16 cellular contexts compared by ENCODE assay signal in genomic region chr3:134647902-134648760, GRCh38. TPM values are rescaled to one million over a fixed set of nuclear protein-coding genes. Genes with fewer than 3 reads are reported as not detected.
DNase-seq lines count a peak whose midpoint lies in the region; ATAC-seq and TF ChIP-seq lines count a peak whose summit lies in the region.
"Had no signal": no experiment of that assay in that cellular context is flagged by ENCODE, and none has a peak within 500 bp of the region (broad histone marks: within the 10 kb centered on the region; RNA-seq: fewer than 3 reads in every experiment).

No MANE protein-coding gene starts in this region.

- in situ Hi-C loops in ACHN (cut with HindIII; ENCODE audit: low pct_ligation_motif_present, low pct_unique_long_range_greater_than_20kb, low sequenced_read_pairs) = no loop called here

- H3K9ac ChIP-seq in skeletal muscle tissue (ENCODE audit: low read depth in 1 of 3, low read length in 3 of 3) = peak overlapping the region in 1 of 3 donors; percentile 61
- H3K9ac ChIP-seq: BLaER1 treated with 17β-estradiol and CSF1 and Interleukin-3, amounts not matched to agents 10 nM and 100 nM; GM23248 had no signal

- H3K9me3 ChIP-seq in skeletal muscle tissue (ENCODE audit: control insufficient read depth in 3 of 3, low read length in 3 of 3) = no peaks in the 10 kb centered on the region
- H3K9me3 ChIP-seq in SJCRH30 (replicated peaks) = no peaks in the 10 kb centered on the region

- H3K4me3 ChIP-seq in coronary artery (no peak overlapping the region), skeletal muscle tissue (ENCODE audit: low read length in 3 of 3) (peak overlapping the region; percentile 13 to 85 (median 32)), SJCRH30 (no peak overlapping the region)
- H3K4me3 ChIP-seq: BLaER1 treated with 17β-estradiol and CSF1 and Interleukin-3, amounts not matched to agents 10 nM and 100 nM; GM12878; GM23248 had no signal

- H3K27ac ChIP-seq in coronary artery (no peak overlapping the region), skeletal muscle tissue (ENCODE audit: low read depth, low read length) (no peak overlapping the region), SJCRH30 (no peak overlapping the region)
- H3K27ac ChIP-seq: 22Rv1; BLaER1 treated with 17β-estradiol and CSF1 and Interleukin-3, amounts not matched to agents 10 nM and 100 nM; GM23248 had no signal

- no peaks in the 10 kb centered on the region for H3K9me3 Mint-ChIP-seq in activated CD8-positive, alpha-beta memory T cell treated with anti-CD3 and anti-CD28 coated beads, Interleukin-2, amount 10 ng/mL, durations not matched to agents 7 days and 5 days (ENCODE audit: low read depth)
- H3K9me3 Mint-ChIP-seq in neural crest cell (no peaks in the 10 kb centered on the region), WTC11 (no peaks in the 10 kb centered on the region)

- H3K27me3 ChIP-seq in skeletal muscle tissue (ENCODE audit: control insufficient read depth in 3 of 3, insufficient read depth in 3 of 3, low read length in 3 of 3) = no peaks in the 10 kb centered on the region
- H3K27me3 ChIP-seq in SJCRH30 = no peaks in the 10 kb centered on the region
- H3K27me3 ChIP-seq: BLaER1 treated with 17β-estradiol and CSF1 and Interleukin-3, amounts not matched to agents 10 nM and 100 nM had no signal

- CTCF ChIA-PET in activated CD8-positive, alpha-beta memory T cell treated with anti-CD3 and anti-CD28 coated beads, Interleukin-2, amount 10 ng/mL, durations not matched to agents 7 days and 5 days (lab: Charles Lee) = no interaction called here
- CTCF ChIA-PET in WTC11 (lab: Charles Lee) = interaction anchor here (1.1 to 1.8 kb wide), 4 partner anchors 10 to 107 kb away, joined by 3 to 9 read pairs (median 5); no protein-coding TSS in a partner anchor

- H3K36me3 ChIP-seq in skeletal muscle tissue (ENCODE audit: control insufficient read depth in 3 of 3, insufficient read depth in 3 of 3, low read length in 3 of 3) = peaks cover under 1 to 18% (median 8%) of the 10 kb centered on the region in 3 donors
- H3K36me3 ChIP-seq in SJCRH30 = no peaks in the 10 kb centered on the region
- H3K36me3 ChIP-seq: BLaER1 treated with 17β-estradiol and CSF1 and Interleukin-3, amounts not matched to agents 10 nM and 100 nM had no signal

- peaks cover 85 to 91% (median 86%) of the 10 kb centered on the region in 3 donors for H3K4me1 ChIP-seq in skeletal muscle tissue (ENCODE audit: control insufficient read depth in 3 of 3, insufficient read depth in 3 of 3, low read length in 3 of 3)
- H3K4me1 ChIP-seq in SJCRH30 = no peaks in the 10 kb centered on the region
- H3K4me1 ChIP-seq: BLaER1 treated with 17β-estradiol and CSF1 and Interleukin-3, amounts not matched to agents 10 nM and 100 nM had no signal

- no peak overlapping the region for H3K27ac Mint-ChIP-seq in activated CD8-positive, alpha-beta memory T cell treated with anti-CD3 and anti-CD28 coated beads, Interleukin-2, amount 10 ng/mL, durations not matched to agents 7 days and 5 days
- H3K27ac Mint-ChIP-seq in neural crest cell (ENCODE audit: unreplicated experiment) (no peak overlapping the region), WTC11 (no peak overlapping the region)
- H3K27ac Mint-ChIP-seq: CD4-positive, CD25-positive, alpha-beta regulatory T cell had no signal

- no peaks in the 10 kb centered on the region for H3K36me3 Mint-ChIP-seq in activated CD8-positive, alpha-beta memory T cell treated with anti-CD3 and anti-CD28 coated beads, Interleukin-2, amount 10 ng/mL, durations not matched to agents 7 days and 5 days
- no peaks in the 10 kb centered on the region for H3K36me3 Mint-ChIP-seq in neural crest cell (ENCODE audit: low read depth)
- H3K36me3 Mint-ChIP-seq in WTC11 = no peaks in the 10 kb centered on the region
- H3K36me3 Mint-ChIP-seq: CD4-positive, CD25-positive, alpha-beta regulatory T cell had no signal

- peak; percentile 32 for DNase-seq in activated CD8-positive, alpha-beta memory T cell treated with anti-CD3 and anti-CD28 coated beads for 24 hours
- no peak for DNase-seq in activated CD8-positive, alpha-beta memory T cell treated with anti-CD3 and anti-CD28 coated beads, Interleukin-2, amount 10 ng/mL, durations not matched to agents 7 days and 5 days
- DNase-seq in coronary artery (ENCODE audit: low spot score) (peak; percentile 57), neural crest cell (ENCODE audit: low read depth, low spot score) (no peak), SJCRH30 (no peak), ACHN (no peak), WTC11 (ENCODE audit: low spot score) (no peak)
- DNase-seq: CD4-positive, CD25-positive, alpha-beta regulatory T cell; DMS79; GM23248 had no signal

- peaks cover 37% of the 10 kb centered on the region for H3K27me3 Mint-ChIP-seq in activated CD8-positive, alpha-beta memory T cell treated with anti-CD3 and anti-CD28 coated beads, Interleukin-2, amount 10 ng/mL, durations not matched to agents 7 days and 5 days
- H3K27me3 Mint-ChIP-seq in neural crest cell (ENCODE audit: low read depth) (peaks cover 34% of the 10 kb centered on the region), WTC11 (ENCODE audit: low read depth) (peaks cover 86% of the 10 kb centered on the region)

- ATAC-seq in activated CD8-positive, alpha-beta memory T cell treated with anti-CD3 and anti-CD28 coated beads, Interleukin-2, amount 10 ng/mL, durations not matched to agents 7 days and 5 days = no peak
- ATAC-seq in WTC11 = no peak
- ATAC-seq: GM12878 had no signal

- TF ChIP-seq CTCF in coronary artery (IDR thresholded peaks at IDR 0.05) = no peak
- TF ChIP-seq CTCF in neural crest cell (conservative IDR thresholded peaks at IDR 0.05) = no peak
- no peak for TF ChIP-seq CTCF in WTC11 (IDR thresholded peaks at IDR 0.05)

- POLR2A ChIA-PET in WTC11 (lab: Charles Lee) = no interaction called here

- H3K4me3 Mint-ChIP-seq in activated CD8-positive, alpha-beta memory T cell treated with anti-CD3 and anti-CD28 coated beads, Interleukin-2, amount 10 ng/mL, durations not matched to agents 7 days and 5 days = no peak overlapping the region
- peak overlapping the region; percentile 46 for H3K4me3 Mint-ChIP-seq in neural crest cell
- H3K4me3 Mint-ChIP-seq in WTC11 = no peak overlapping the region
- H3K4me3 Mint-ChIP-seq: CD4-positive, CD25-positive, alpha-beta regulatory T cell had no signal

- no peaks in the 10 kb centered on the region for H3K4me1 Mint-ChIP-seq in activated CD8-positive, alpha-beta memory T cell treated with anti-CD3 and anti-CD28 coated beads, Interleukin-2, amount 10 ng/mL, durations not matched to agents 7 days and 5 days
- peaks cover 10% of the 10 kb centered on the region for H3K4me1 Mint-ChIP-seq in neural crest cell
- peaks cover 13% of the 10 kb centered on the region for H3K4me1 Mint-ChIP-seq in WTC11
- H3K4me1 Mint-ChIP-seq: CD4-positive, CD25-positive, alpha-beta regulatory T cell had no signal

TF ChIP-seq in WTC11, 78 proteins besides CTCF, POLR2A, EP300 and RAD21 (continues in another document):
- TF ChIP-seq ZNF532 (CRISPR knock-in tag; IDR thresholded peaks at IDR 0.05; ENCODE audit: borderline replicate concordance) (no peak), IRF2 (CRISPR knock-in tag; IDR thresholded peaks at IDR 0.05; ENCODE audit: borderline replicate concordance, low read depth) (no peak)

RNA-seq across cellular contexts. Expression of gene KY, which starts 2.7 kb away (rescaled TPM):
- total RNA-seq in activated CD8-positive, alpha-beta memory T cell treated with anti-CD3 and anti-CD28 coated beads, Interleukin-2, amount 10 ng/mL, durations not matched to agents 7 days and 5 days = not detected
- total RNA-seq in neural crest cell (0.33 and 0.52 TPM in 2 replicates), skeletal muscle tissue (61.6 TPM), WTC11 (2021) (not detected in 3 replicates)
- not detected in 2 replicates for total RNA-seq in SJCRH30 (2014; rRNA removed; shearing (Covaris generic))
- total RNA-seq: CD4-positive, CD25-positive, alpha-beta regulatory T cell; G401; GM12878; HT-29 had no signal

Comparison
In these comparisons a context has a peak if more than half of its experiments do, and no peak if none do; other contexts are left out.
1. DNase-seq: peak in activated CD8-positive, alpha-beta memory T cell treated with anti-CD3 and anti-CD28 coated beads for 24 hours (single experiment) and coronary artery (single experiment); none in activated CD8-positive, alpha-beta memory T cell treated with anti-CD3 and anti-CD28 coated beads, Interleukin-2, amount 10 ng/mL, durations not matched to agents 7 days and 5 days (single experiment), neural crest cell (single experiment), SJCRH30 (0 of 2), ACHN (single experiment) and WTC11 (single experiment).
2. H3K4me3 ChIP-seq: peak in skeletal muscle tissue (3 of 3); none in coronary artery (single experiment) and SJCRH30 (single experiment).
3. RNA of gene KY, which starts 2.7 kb away (total RNA-seq): 61.6 TPM in skeletal muscle tissue (single experiment); 0.33 to 0.52 TPM in neural crest cell, not detected in activated CD8-positive, alpha-beta memory T cell treated with anti-CD3 and anti-CD28 coated beads, Interleukin-2, amount 10 ng/mL, durations not matched to agents 7 days and 5 days, not detected in SJCRH30 and not detected in WTC11; every median in the first group is over 10 times any median in the second.